In the genomic region with DNA sequence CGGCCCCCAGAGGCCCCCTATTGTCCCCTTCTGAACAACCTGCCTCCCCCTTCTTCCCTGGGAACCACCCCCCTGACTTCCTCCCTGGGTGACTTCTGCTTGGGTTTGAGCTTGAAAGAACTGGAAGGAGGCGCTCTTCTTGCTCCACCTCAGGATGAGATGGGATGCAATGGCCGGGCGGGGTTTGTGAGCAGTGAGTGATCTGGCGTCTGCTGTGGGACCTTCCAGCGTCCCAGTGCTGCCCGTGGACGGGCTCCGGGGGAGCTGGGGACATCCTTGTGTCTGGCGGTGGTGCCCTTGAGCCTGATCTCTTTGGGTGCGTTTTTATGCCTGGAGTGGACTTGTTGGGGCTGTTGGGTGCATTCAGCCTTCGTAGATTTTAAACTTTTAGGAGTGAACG, we compare ENCODE assay signal across 1 cellular context.
TF ChIP-seq lines count a peak whose summit lies in the region.

No MANE protein-coding gene starts in this region.

TF ChIP-seq in GM23338, 12 proteins besides CTCF, POLR2A, EP300 and RAD21:
- TF ChIP-seq, protein P1, sequence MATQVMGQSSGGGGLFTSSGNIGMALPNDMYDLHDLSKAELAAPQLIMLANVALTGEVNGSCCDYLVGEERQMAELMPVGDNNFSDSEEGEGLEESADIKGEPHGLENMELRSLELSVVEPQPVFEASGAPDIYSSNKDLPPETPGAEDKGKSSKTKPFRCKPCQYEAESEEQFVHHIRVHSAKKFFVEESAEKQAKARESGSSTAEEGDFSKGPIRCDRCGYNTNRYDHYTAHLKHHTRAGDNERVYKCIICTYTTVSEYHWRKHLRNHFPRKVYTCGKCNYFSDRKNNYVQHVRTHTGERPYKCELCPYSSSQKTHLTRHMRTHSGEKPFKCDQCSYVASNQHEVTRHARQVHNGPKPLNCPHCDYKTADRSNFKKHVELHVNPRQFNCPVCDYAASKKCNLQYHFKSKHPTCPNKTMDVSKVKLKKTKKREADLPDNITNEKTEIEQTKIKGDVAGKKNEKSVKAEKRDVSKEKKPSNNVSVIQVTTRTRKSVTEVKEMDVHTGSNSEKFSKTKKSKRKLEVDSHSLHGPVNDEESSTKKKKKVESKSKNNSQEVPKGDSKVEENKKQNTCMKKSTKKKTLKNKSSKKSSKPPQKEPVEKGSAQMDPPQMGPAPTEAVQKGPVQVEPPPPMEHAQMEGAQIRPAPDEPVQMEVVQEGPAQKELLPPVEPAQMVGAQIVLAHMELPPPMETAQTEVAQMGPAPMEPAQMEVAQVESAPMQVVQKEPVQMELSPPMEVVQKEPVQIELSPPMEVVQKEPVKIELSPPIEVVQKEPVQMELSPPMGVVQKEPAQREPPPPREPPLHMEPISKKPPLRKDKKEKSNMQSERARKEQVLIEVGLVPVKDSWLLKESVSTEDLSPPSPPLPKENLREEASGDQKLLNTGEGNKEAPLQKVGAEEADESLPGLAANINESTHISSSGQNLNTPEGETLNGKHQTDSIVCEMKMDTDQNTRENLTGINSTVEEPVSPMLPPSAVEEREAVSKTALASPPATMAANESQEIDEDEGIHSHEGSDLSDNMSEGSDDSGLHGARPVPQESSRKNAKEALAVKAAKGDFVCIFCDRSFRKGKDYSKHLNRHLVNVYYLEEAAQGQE (IDR thresholded peaks at IDR 0.05; ENCODE audit: unreplicated experiment), result no peak
- TF ChIP-seq ZNF331 (CRISPR knock-in tag; IDR thresholded peaks at IDR 0.05; ENCODE audit: low read depth) (no peak), STAT1 (IDR thresholded peaks at IDR 0.05; ENCODE audit: unreplicated experiment) (no peak), ZNF114 (CRISPR knock-in tag; IDR thresholded peaks at IDR 0.05) (no peak), EZH2 (IDR thresholded peaks at IDR 0.05; ENCODE audit: low read depth, unreplicated experiment) (no peak), NANOG (IDR thresholded peaks at IDR 0.05; ENCODE audit: borderline replicate concordance) (no peak), POLR2AphosphoS5 (IDR thresholded peaks at IDR 0.05; ENCODE audit: low read depth) (no peak), EZH2phosphoT487 (IDR thresholded peaks at IDR 0.05; ENCODE audit: unreplicated experiment) (no peak), ETS1 (IDR thresholded peaks at IDR 0.05) (no peak), JUNB (IDR thresholded peaks at IDR 0.05; ENCODE audit: unreplicated experiment) (no peak), CREB1 (CRISPR knock-in tag; IDR thresholded peaks at IDR 0.05; ENCODE audit: low read depth) (no peak)
- TF ChIP-seq, protein P2, sequence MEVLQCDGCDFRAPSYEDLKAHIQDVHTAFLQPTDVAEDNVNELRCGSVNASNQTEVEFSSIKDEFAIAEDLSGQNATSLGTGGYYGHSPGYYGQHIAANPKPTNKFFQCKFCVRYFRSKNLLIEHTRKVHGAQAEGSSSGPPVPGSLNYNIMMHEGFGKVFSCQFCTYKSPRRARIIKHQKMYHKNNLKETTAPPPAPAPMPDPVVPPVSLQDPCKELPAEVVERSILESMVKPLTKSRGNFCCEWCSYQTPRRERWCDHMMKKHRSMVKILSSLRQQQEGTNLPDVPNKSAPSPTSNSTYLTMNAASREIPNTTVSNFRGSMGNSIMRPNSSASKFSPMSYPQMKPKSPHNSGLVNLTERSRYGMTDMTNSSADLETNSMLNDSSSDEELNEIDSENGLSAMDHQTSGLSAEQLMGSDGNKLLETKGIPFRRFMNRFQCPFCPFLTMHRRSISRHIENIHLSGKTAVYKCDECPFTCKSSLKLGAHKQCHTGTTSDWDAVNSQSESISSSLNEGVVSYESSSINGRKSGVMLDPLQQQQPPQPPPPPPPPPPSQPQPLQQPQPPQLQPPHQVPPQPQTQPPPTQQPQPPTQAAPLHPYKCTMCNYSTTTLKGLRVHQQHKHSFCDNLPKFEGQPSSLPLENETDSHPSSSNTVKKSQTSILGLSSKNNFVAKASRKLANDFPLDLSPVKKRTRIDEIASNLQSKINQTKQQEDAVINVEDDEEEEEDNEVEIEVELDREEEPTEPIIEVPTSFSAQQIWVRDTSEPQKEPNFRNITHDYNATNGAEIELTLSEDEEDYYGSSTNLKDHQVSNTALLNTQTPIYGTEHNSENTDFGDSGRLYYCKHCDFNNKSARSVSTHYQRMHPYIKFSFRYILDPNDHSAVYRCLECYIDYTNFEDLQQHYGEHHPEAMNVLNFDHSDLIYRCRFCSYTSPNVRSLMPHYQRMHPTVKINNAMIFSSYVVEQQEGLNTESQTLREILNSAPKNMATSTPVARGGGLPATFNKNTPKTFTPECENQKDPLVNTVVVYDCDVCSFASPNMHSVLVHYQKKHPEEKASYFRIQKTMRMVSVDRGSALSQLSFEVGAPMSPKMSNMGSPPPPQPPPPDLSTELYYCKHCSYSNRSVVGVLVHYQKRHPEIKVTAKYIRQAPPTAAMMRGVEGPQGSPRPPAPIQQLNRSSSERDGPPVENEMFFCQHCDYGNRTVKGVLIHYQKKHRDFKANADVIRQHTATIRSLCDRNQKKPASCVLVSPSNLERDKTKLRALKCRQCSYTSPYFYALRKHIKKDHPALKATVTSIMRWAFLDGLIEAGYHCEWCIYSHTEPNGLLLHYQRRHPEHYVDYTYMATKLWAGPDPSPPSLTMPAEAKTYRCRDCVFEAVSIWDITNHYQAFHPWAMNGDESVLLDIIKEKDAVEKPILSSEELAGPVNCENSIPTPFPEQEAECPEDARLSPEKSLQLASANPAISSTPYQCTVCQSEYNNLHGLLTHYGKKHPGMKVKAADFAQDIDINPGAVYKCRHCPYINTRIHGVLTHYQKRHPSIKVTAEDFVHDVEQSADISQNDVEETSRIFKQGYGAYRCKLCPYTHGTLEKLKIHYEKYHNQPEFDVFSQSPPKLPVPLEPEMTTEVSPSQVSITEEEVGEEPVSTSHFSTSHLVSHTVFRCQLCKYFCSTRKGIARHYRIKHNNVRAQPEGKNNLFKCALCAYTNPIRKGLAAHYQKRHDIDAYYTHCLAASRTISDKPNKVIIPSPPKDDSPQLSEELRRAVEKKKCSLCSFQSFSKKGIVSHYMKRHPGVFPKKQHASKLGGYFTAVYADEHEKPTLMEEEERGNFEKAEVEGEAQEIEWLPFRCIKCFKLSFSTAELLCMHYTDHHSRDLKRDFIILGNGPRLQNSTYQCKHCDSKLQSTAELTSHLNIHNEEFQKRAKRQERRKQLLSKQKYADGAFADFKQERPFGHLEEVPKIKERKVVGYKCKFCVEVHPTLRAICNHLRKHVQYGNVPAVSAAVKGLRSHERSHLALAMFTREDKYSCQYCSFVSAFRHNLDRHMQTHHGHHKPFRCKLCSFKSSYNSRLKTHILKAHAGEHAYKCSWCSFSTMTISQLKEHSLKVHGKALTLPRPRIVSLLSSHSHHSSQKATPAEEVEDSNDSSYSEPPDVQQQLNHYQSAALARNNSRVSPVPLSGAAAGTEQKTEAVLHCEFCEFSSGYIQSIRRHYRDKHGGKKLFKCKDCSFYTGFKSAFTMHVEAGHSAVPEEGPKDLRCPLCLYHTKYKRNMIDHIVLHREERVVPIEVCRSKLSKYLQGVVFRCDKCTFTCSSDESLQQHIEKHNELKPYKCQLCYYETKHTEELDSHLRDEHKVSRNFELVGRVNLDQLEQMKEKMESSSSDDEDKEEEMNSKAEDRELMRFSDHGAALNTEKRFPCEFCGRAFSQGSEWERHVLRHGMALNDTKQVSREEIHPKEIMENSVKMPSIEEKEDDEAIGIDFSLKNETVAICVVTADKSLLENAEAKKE (CRISPR knock-in tag; IDR thresholded peaks at IDR 0.05), result no peak
